In genomic region chr5:134877159-134877558, GRCh38 we compare ENCODE assay signal across 10 cellular contexts. TPM values are rescaled to one million over a fixed set of nuclear protein-coding genes. Genes with fewer than 3 reads are reported as not detected.
DNase-seq lines count a peak whose midpoint lies in the region; ATAC-seq and TF ChIP-seq lines count a peak whose summit lies in the region.
"Had no signal": no experiment of that assay in that cellular context is flagged by ENCODE, and none has a peak within 500 bp of the region (broad histone marks: within the 10 kb centered on the region; RNA-seq: fewer than 3 reads in every experiment).

No MANE protein-coding gene starts in this region.

- no peaks in the 10 kb centered on the region for H3K27me3 Mint-ChIP-seq in T-cell
- H3K27me3 Mint-ChIP-seq in naive B cell = no peaks in the 10 kb centered on the region
- H3K27me3 Mint-ChIP-seq in Caco-2 (ENCODE audit: insufficient read depth, unreplicated experiment) = no peaks in the 10 kb centered on the region

- ATAC-seq in GM21423 (IDR thresholded peaks at IDR 0.05; ENCODE audit: unreplicated experiment) = peak; percentile 38
- ATAC-seq in T-cell (replicated peaks in 1 of 4) = no peak
- ATAC-seq in naive B cell (ENCODE audit: low read depth in 2 of 2) = no peak

- TF ChIP-seq EP300 in stomach (IDR thresholded peaks at IDR 0.05) = no peak

- H3K9me3 Mint-ChIP-seq in T-cell (no peaks in the 10 kb centered on the region), naive B cell (no peaks in the 10 kb centered on the region), Caco-2 (ENCODE audit: unreplicated experiment) (no peaks in the 10 kb centered on the region)

- BruUV-seq in Caco-2 (replicated peaks; lab: Mats Ljungman, UMichigan) = no TSS peak

- no peak for TF ChIP-seq POLR2A in stomach (IDR thresholded peaks at IDR 0.05)

- H3K4me3 Mint-ChIP-seq in T-cell = peak overlapping the region; percentile 8 to 93 (median 10)
- H3K4me3 Mint-ChIP-seq in naive B cell = peak overlapping the region in 6 of 8 donors; percentile 6 to 97 (median 67)
- H3K4me3 Mint-ChIP-seq in Caco-2 (ENCODE audit: unreplicated experiment) = no peak overlapping the region

- no peak for TF ChIP-seq CTCF in GM13976 (IDR thresholded peaks at IDR 0.05; ENCODE audit: borderline replicate concordance, control extremely low read depth, extremely low read depth, insufficient read depth, missing control alignments)
- no peak for TF ChIP-seq CTCF in Caco-2 (IDR thresholded peaks at IDR 0.05; ENCODE audit: insufficient read depth in 1 of 2, low read depth in 1 of 2, low read length in 1 of 2, severe bottlenecking in 1 of 2, unreplicated experiment in 1 of 2)
- TF ChIP-seq CTCF in stomach (IDR thresholded peaks at IDR 0.05) = no peak

- no peak overlapping the region for H3K27ac ChIP-seq in stomach
- H3K27ac ChIP-seq: testis had no signal

- intact Hi-C loops in Caco-2 (cut with micrococcal nuclease; ENCODE audit: unreplicated experiment) = no loop called here
- intact Hi-C loops in stomach (cut with DNase I; ENCODE audit: low total_unique reads) = no loop called here

- no peaks in the 10 kb centered on the region for H3K36me3 ChIP-seq in Caco-2 (ENCODE audit: control insufficient read depth, insufficient read depth, low read length)
- H3K36me3 ChIP-seq in stomach = peaks cover 0 to 3% (median 0%) of the 10 kb centered on the region in 4 donors

- H3K4me1 ChIP-seq in Caco-2 (no peaks in the 10 kb centered on the region; the same call in 1 of the 2 replicates), stomach (peaks cover 30 to 55% (median 46%) of the 10 kb centered on the region in 4 donors)

- H3K27me3 ChIP-seq in Caco-2 (replicated peaks; ENCODE audit: control insufficient read depth, insufficient read depth, low read length) (no peaks in the 10 kb centered on the region), stomach (no peaks in the 10 kb centered on the region)
- H3K27me3 ChIP-seq: testis had no signal

- in situ Hi-C loops in GM13976 (cut with MboI; ENCODE audit: low sequenced_read_pairs, unreplicated experiment) = no loop called here

- H3K9me3 ChIP-seq in Caco-2 = no peaks in the 10 kb centered on the region
- no peaks in the 10 kb centered on the region for H3K9me3 ChIP-seq in stomach
- H3K9me3 ChIP-seq: testis had no signal

- no peak overlapping the region for H3K4me3 ChIP-seq in Caco-2 (ENCODE audit: low read depth, low read length)
- no peak overlapping the region for H3K4me3 ChIP-seq in stomach
- H3K4me3 ChIP-seq: testis had no signal

- H3K27ac Mint-ChIP-seq in T-cell = peak overlapping the region; percentile 41 to 72
- H3K27ac Mint-ChIP-seq in naive B cell = peak overlapping the region; percentile 14 to 85 (median 48)
- H3K27ac Mint-ChIP-seq in Caco-2 (ENCODE audit: unreplicated experiment) = no peak overlapping the region

- POLR2A ChIA-PET in T-cell (lab: Charles Lee) (interaction anchor here in 1 of 2 donors (0.5 kb wide), 1 partner anchor 284 kb away, joined by 3 read pairs; no protein-coding TSS in a partner anchor), Caco-2 (lab: Charles Lee) (no interaction called here)

- DNase-seq in GM13976 (ENCODE audit: low spot score) = peak; percentile 71
- DNase-seq in T-cell = no peak
- no peak for DNase-seq in naive B cell
- no peak for DNase-seq in Caco-2
- no peak for DNase-seq in DMS 273 treated with DMSO at 0.1 percent for 48 hours (lab: John Stamatoyannopoulos, UW)
- no peak for DNase-seq in stomach
- DNase-seq: MV-4-11; stimulated activated CD4-positive, alpha-beta T cell treated with anti-CD3 and anti-CD28 coated beads, Interleukin-15, amount 100 ng/mL, for 24 hours; testis had no signal

- peaks cover 55 to 63% (median 62%) of the 10 kb centered on the region in 3 donors for H3K4me1 Mint-ChIP-seq in T-cell
- peaks cover 36 to 61% (median 61%) of the 10 kb centered on the region in 3 donors for H3K4me1 Mint-ChIP-seq in naive B cell
- H3K4me1 Mint-ChIP-seq in Caco-2 (ENCODE audit: low read depth, unreplicated experiment) = peaks cover 6% of the 10 kb centered on the region

- H3K36me3 Mint-ChIP-seq in T-cell (peaks cover 8% of the 10 kb centered on the region), naive B cell (no peaks in the 10 kb centered on the region), Caco-2 (ENCODE audit: insufficient read depth, unreplicated experiment) (peaks cover 11% of the 10 kb centered on the region)

- CTCF ChIA-PET in T-cell (lab: Charles Lee) = interaction anchor here in 1 of 2 donors (0.5 to 0.7 kb wide), 2 partner anchors 10 to 685 kb away, joined by 3 to 6 read pairs; no protein-coding TSS in a partner anchor
- CTCF ChIA-PET in Caco-2 (lab: Charles Lee) = no interaction called here

RNA-seq across cellular contexts. Expression of gene TXNDC15, which starts 3.0 kb away (rescaled TPM):
- 10 to 100 TPM; 25.5 to 49.1 (median 38.4) TPM for total RNA-seq in T-cell
- polyA plus RNA-seq in naive B cell (ENCODE audit: low read depth in 6 of 6) = 10 to 100 TPM in 2 of 6 donors, 1 to 10 TPM in 4; 6.7 to 14.8 (median 9.1) TPM
- total RNA-seq in Caco-2 (2022) = 31.4 and 39.6 TPM in 2 replicates
- 100 to 1,000 TPM in 1 of 5 donors, 10 to 100 TPM in 4; 15.9 to 221 (median 47.8) TPM for total RNA-seq in stomach
- 10 to 100 TPM; 28.4 to 53.0 (median 29.6) TPM for polyA plus RNA-seq in stomach

RNA-seq across cellular contexts. Expression of gene PCBD2, which starts 27.8 kb away (rescaled TPM):
- total RNA-seq in T-cell (10 to 100 TPM in 4 of 5 donors, 1 to 10 TPM in 1; 9.2 to 15.3 (median 11.8) TPM), Caco-2 (2022) (20.8 and 24.2 TPM in 2 replicates), stomach (10 to 100 TPM in 2 of 5 donors, 1 to 10 TPM in 2, under 1 TPM in 1; under 0.01 to 18.5 (median 6.7) TPM)
- polyA plus RNA-seq in naive B cell (ENCODE audit: low read depth in 6 of 6) (10 to 100 TPM in 5 of 6 donors, 1 to 10 TPM in 1; 9.5 to 15.5 (median 12.7) TPM), stomach (1 to 10 TPM; 5.7 to 7.9 (median 7.5) TPM)

RNA-seq across cellular contexts. Expression of gene C5orf24, which starts 31.4 kb away (rescaled TPM):
- total RNA-seq in T-cell (10 to 100 TPM; 23.0 to 34.9 (median 29.0) TPM), Caco-2 (2022) (41.2 and 48.7 TPM in 2 replicates), stomach (10 to 100 TPM; 28.6 to 54.9 (median 43.9) TPM)
- polyA plus RNA-seq in naive B cell (ENCODE audit: low read depth in 6 of 6) (10 to 100 TPM in 5 of 6 donors, 1 to 10 TPM in 1; 5.7 to 15.3 (median 12.0) TPM), stomach (10 to 100 TPM; 16.0 to 17.1 (median 16.5) TPM)
